8 cellular contexts compared by ENCODE assay signal in genomic region chr20:3204124-3204794, GRCh38. TPM values are rescaled to one million over a fixed set of nuclear protein-coding genes. Genes with fewer than 3 reads are reported as not detected.
DNase-seq lines count a peak whose midpoint lies in the region; ATAC-seq and TF ChIP-seq lines count a peak whose summit lies in the region.

TSS of gene DDRGK1 (minus strand) at chr20:3204682. CDS start at chr20:3204627, 55 bp downstream.

- H3K4me2 ChIP-seq in smooth muscle cell = peak within 1 kb of the TSS; percentile 90

- TF ChIP-seq CTCF in WERI-Rb-1 (IDR thresholded peaks at IDR 0.05; ENCODE audit: low read depth, low read length) (no peak), breast epithelium (IDR thresholded peaks at IDR 0.05) (no peak), smooth muscle cell (IDR thresholded peaks at IDR 0.05; ENCODE audit: borderline replicate concordance, insufficient read depth, poor library complexity, severe bottlenecking) (no peak)

- TF ChIP-seq POLR2A in GM18526 (IDR thresholded peaks at IDR 0.05; ENCODE audit: extremely low read depth, insufficient read length) (peak; percentile 81), breast epithelium (IDR thresholded peaks at IDR 0.05) (peak; percentile 74)

- intact Hi-C loops in breast epithelium (cut with DNase I; ENCODE audit: low total_unique reads) = no loop called here

- no peaks in the 10 kb centered on the region for H4K20me1 ChIP-seq in smooth muscle cell (ENCODE audit: low read depth)

- peaks cover 0 to 11% of the 10 kb centered on the region in 2 donors for H3K4me1 ChIP-seq in breast epithelium
- no peaks in the 10 kb centered on the region for H3K4me1 ChIP-seq in smooth muscle cell (ENCODE audit: low read depth)

- H3K36me3 ChIP-seq in WERI-Rb-1 (peaks cover 31% of the 10 kb centered on the region), breast epithelium (peaks cover 11% of the 10 kb centered on the region), smooth muscle cell (ENCODE audit: low read depth) (peaks cover 4% of the 10 kb centered on the region)

- H3K79me2 ChIP-seq in smooth muscle cell (ENCODE audit: low read depth) = peaks cover 4% of the 10 kb centered on the region

- no peaks in the 10 kb centered on the region for H3F3A ChIP-seq in smooth muscle cell (ENCODE audit: low read depth)

- H3K9me3 ChIP-seq in WERI-Rb-1 (ENCODE audit: severe bottlenecking) = no peaks in the 10 kb centered on the region
- no peaks in the 10 kb centered on the region for H3K9me3 ChIP-seq in breast epithelium
- H3K9me3 ChIP-seq in smooth muscle cell (replicated peaks; ENCODE audit: low read depth) = no peaks in the 10 kb centered on the region

- H3K4me3 ChIP-seq in WERI-Rb-1 (ENCODE audit: low read depth, low read length) = peak within 1 kb of the TSS; percentile 63
- peak within 1 kb of the TSS; percentile 70 to 83 (median 79) for H3K4me3 ChIP-seq in breast epithelium
- H3K4me3 ChIP-seq in smooth muscle cell = peak within 1 kb of the TSS; percentile 86

- H3K27ac ChIP-seq in WERI-Rb-1 (peak within 1 kb of the TSS; percentile 94), breast epithelium (peak within 1 kb of the TSS; percentile 89 to 91), smooth muscle cell (ENCODE audit: low read depth) (no peak within 1 kb of the TSS)

- ATAC-seq in HG03064 (IDR thresholded peaks at IDR 0.05; ENCODE audit: low read depth, unreplicated experiment) = peak; percentile 79

- DNase-seq in 8988T (peak; percentile 85), NCI-H2196 (lab: John Stamatoyannopoulos, UW; ENCODE audit: unreplicated experiment) (peak; percentile 91), WERI-Rb-1 (peak; percentile 85), breast epithelium (ENCODE audit: low spot score in 2 of 2) (peak; percentile 80 to 86), iPS-NIHi7 (ENCODE audit: extremely low spot score) (peak; percentile 93), smooth muscle cell (lab: John Stamatoyannopoulos, UW; ENCODE audit: unreplicated experiment) (peak; percentile 59)

- H3K9ac ChIP-seq in smooth muscle cell (ENCODE audit: low read depth) = peak within 1 kb of the TSS; percentile 26

- WGBS in smooth muscle cell (ENCODE audit: low lambda C conversion rate) = under 1% methylated on average over 30 of the region's 48 CpGs

- H3K27me3 ChIP-seq in WERI-Rb-1 (ENCODE audit: insufficient read depth, low read depth, severe bottlenecking) = no peaks in the 10 kb centered on the region
- H3K27me3 ChIP-seq in breast epithelium = no peaks in the 10 kb centered on the region
- H3K27me3 ChIP-seq in smooth muscle cell (ENCODE audit: low read depth) = no peaks in the 10 kb centered on the region

- H2AFZ ChIP-seq in smooth muscle cell (ENCODE audit: low read depth) = peak within 1 kb of the TSS; percentile 90

RNA-seq across cellular contexts. Expression of gene DDRGK1, which starts in this region (rescaled TPM):
- 10 to 100 TPM; 87.1 to 91.8 (median 89.8) TPM for total RNA-seq in breast epithelium
- 20.4 and 55.4 TPM in 2 replicates for total RNA-seq in smooth muscle cell
- 48.0 and 66.6 TPM in 2 replicates for polyA plus RNA-seq in smooth muscle cell
